ENCODE assay signal across 1 cellular context in genomic region chr19:58559275-58560006, GRCh38.
TF ChIP-seq lines count a peak whose summit lies in the region.

No MANE protein-coding gene starts in this region.

TF ChIP-seq in H1, 55 proteins besides CTCF, POLR2A, EP300 and RAD21:
- TF ChIP-seq KDM5A (IDR thresholded peaks at IDR 0.05; ENCODE audit: low read length): peak; percentile 62; the same call in 1 of the 2 replicates
- TF ChIP-seq CBX8 (IDR thresholded peaks at IDR 0.05; ENCODE audit: borderline replicate concordance, low read depth, low read length): no peak
- TF ChIP-seq SP1 (IDR thresholded peaks at IDR 0.05; ENCODE audit: low read depth, low read length): peak; percentile 49; the same call in 1 of the 2 replicates
- peak; percentile 73 for TF ChIP-seq PHF8 (conservative IDR thresholded peaks at IDR 0.05; ENCODE audit: low read depth, low read length)
- TF ChIP-seq POLR2AphosphoS5 (IDR thresholded peaks at IDR 0.05; ENCODE audit: low read depth, low read length): peak; percentile 94
- TF ChIP-seq CREB1 (IDR thresholded peaks at IDR 0.05): peak; percentile 17; the same call in 1 of the 2 replicates
- peak; percentile 15; the same call in 1 of the 2 replicates for TF ChIP-seq GTF2F1 (IDR thresholded peaks at IDR 0.05; ENCODE audit: borderline replicate concordance, low read depth, low read length)
- no peak for TF ChIP-seq SIN3A (conservative IDR thresholded peaks at IDR 0.05 in 1 of 2, IDR thresholded peaks at IDR 0.05 in 1 of 2; ENCODE audit: low read depth in 1 of 2, low read length in 2 of 2)
- TF ChIP-seq TBP (IDR thresholded peaks at IDR 0.05; ENCODE audit: low read depth, low read length): 0 out of 2 replicates have a peak, but pooled peaks have one; percentile 63
- peak; percentile 43; the same call in 1 of the 2 replicates for TF ChIP-seq KDM1A (IDR thresholded peaks at IDR 0.05; ENCODE audit: borderline replicate concordance, low read length)
- peak; percentile 90; the same call in 1 of the 2 replicates for TF ChIP-seq MAX (IDR thresholded peaks at IDR 0.05)
- TF ChIP-seq ASH2L (IDR thresholded peaks at IDR 0.05; ENCODE audit: low read length): peak; percentile 81
- TF ChIP-seq EZH2 (IDR thresholded peaks at IDR 0.05; ENCODE audit: low read depth, low read length, severe bottlenecking): no peak
- no peak for TF ChIP-seq SP2 (IDR thresholded peaks at IDR 0.05; ENCODE audit: low read length)
- TF ChIP-seq RNF2 (IDR thresholded peaks at IDR 0.05; ENCODE audit: borderline replicate concordance, low read depth, low read length, missing control alignments, poor library complexity, severe bottlenecking): no peak
- TF ChIP-seq, protein P1, sequence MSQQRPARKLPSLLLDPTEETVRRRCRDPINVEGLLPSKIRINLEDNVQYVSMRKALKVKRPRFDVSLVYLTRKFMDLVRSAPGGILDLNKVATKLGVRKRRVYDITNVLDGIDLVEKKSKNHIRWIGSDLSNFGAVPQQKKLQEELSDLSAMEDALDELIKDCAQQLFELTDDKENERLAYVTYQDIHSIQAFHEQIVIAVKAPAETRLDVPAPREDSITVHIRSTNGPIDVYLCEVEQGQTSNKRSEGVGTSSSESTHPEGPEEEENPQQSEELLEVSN (IDR thresholded peaks at IDR 0.05): peak; percentile 93
- peak; percentile 45; the same call in 1 of the 2 replicates for TF ChIP-seq RBBP5 (IDR thresholded peaks at IDR 0.05; ENCODE audit: borderline replicate concordance, low read depth, low read length)
- peak; percentile 65 for TF ChIP-seq SAP30 (IDR thresholded peaks at IDR 0.05; ENCODE audit: insufficient read depth, insufficient replicate concordance, low read length)
- peak; percentile 77 for TF ChIP-seq TAF1 (IDR thresholded peaks at IDR 0.05; ENCODE audit: low read depth, low read length)
- TF ChIP-seq GABPA (IDR thresholded peaks at IDR 0.05; ENCODE audit: borderline replicate concordance, insufficient read depth, low read length): peak; percentile 88; the same call in 1 of the 2 replicates
TF ChIP-seq in H1: peak in this region for 15.
